In genomic region chr4:16270654-16271328, GRCh38 we compare ENCODE assay signal across 10 cellular contexts. TPM values are rescaled to one million over a fixed set of nuclear protein-coding genes. Genes with fewer than 3 reads are reported as not detected.
DNase-seq lines count a peak whose midpoint lies in the region; ATAC-seq, FAIRE-seq and TF ChIP-seq lines count a peak whose summit lies in the region.
"Had no signal": no experiment of that assay in that cellular context is flagged by ENCODE, and none has a peak within 500 bp of the region (broad histone marks: within the 10 kb centered on the region; RNA-seq: fewer than 3 reads in every experiment).

No MANE protein-coding gene starts in this region.

- H3K36me3 ChIP-seq in HepG2 (replicated peaks in 1 of 2; ENCODE audit: control insufficient read depth in 1 of 2, insufficient read depth in 2 of 2, low read length in 2 of 2) = no peaks in the 10 kb centered on the region
- H3K36me3 ChIP-seq: gastrocnemius medialis had no signal

- no peak overlapping the region for H3K4me3 ChIP-seq in HepG2 (replicated peaks in 1 of 3; ENCODE audit: insufficient read depth in 1 of 3, low read depth in 2 of 3, low read length in 3 of 3)
- H3K4me3 ChIP-seq: gastrocnemius medialis had no signal

- H3K79me2 ChIP-seq in HepG2 (ENCODE audit: insufficient read depth, low read length) = no peaks in the 10 kb centered on the region

- in situ Hi-C loops in HepG2 (cut with HindIII; ENCODE audit: extremely low pct_ligation_motif_present, low pct_unique_long_range_greater_than_20kb) = loop anchor here (25.0 kb wide), 1 partner anchor 783 kb away; no protein-coding TSS in a partner anchor

- POLR2A ChIA-PET in WTC11 (lab: Charles Lee) (no interaction called here), HepG2 (lab: Yijun Ruan, JAX) (no interaction called here)

- H3K4me2 ChIP-seq in HepG2 (ENCODE audit: low read depth, low read length) = no peak overlapping the region

- ATAC-seq in WTC11 = peak; percentile 44; the same call in 1 of the 2 replicates
- peak; percentile 48; the same call in 2 of the 3 replicates for ATAC-seq in HepG2
- no peak for ATAC-seq in stimulated activated memory B cell treated with anti-CD40 and anti-IgM and Interleukin-4, amounts not matched to agents 10 μg/mL and 1 μg/mL and 100 μg/mL, for 72 hours

- TF ChIP-seq CTCF in C4-2B (conservative IDR thresholded peaks at IDR 0.05) (peak; percentile 43), LNCAP (IDR thresholded peaks at IDR 0.05) (peak; percentile 28; the same call in 1 of the 2 replicates), WTC11 (IDR thresholded peaks at IDR 0.05) (peak; percentile 23; the same call in 1 of the 2 replicates), HepG2 (CRISPR knock-in tag; IDR thresholded peaks at IDR 0.05) (peak; percentile 38; the same call in 1 of the 2 replicates)

- no peak for TF ChIP-seq RAD21 in HepG2 (CRISPR knock-in tag; IDR thresholded peaks at IDR 0.05)

- H3K27me3 ChIP-seq in HepG2 (ENCODE audit: control insufficient read depth in 1 of 2, insufficient read depth in 2 of 2, low read length in 2 of 2) = no peaks in the 10 kb centered on the region
- H3K27me3 ChIP-seq: gastrocnemius medialis had no signal

- H4K20me1 ChIP-seq in HepG2 (ENCODE audit: insufficient read depth, low read length) = no peaks in the 10 kb centered on the region

- no TSS peak for BruUV-seq in HepG2 (replicated peaks; lab: Mats Ljungman, UMichigan)

- intact Hi-C loops in HepG2 (cut with micrococcal nuclease; ENCODE audit: unreplicated experiment) = no loop called here
- intact Hi-C loops in activated T-helper 2 cell treated with anti-CD3 and anti-CD28 coated beads, Interferon-gamma antibody, Interleukin-2, Interleukin-4, amounts not matched to agents 10 μg/mL and 5 μg/mL and 100 μg/mL, durations not matched to agents 14 hours and 24 hours and 36 hours (cut with micrococcal nuclease) = no loop called here

- no peak overlapping the region for H2AFZ ChIP-seq in HepG2 (ENCODE audit: low read length)

- peak; percentile 21 for DNase-seq in WTC11 (ENCODE audit: low spot score)
- peak; percentile 9 for DNase-seq in HepG2 (ENCODE audit: low spot score)
- DNase-seq in inferior parietal cortex (ENCODE audit: extremely low spot score) = no peak
- no peak for DNase-seq in cerebellum (ENCODE audit: low spot score)
- DNase-seq in activated T-helper 2 cell treated with anti-CD3 and anti-CD28 coated beads, Interferon-gamma antibody, Interleukin-2, Interleukin-4, amounts not matched to agents 10 μg/mL and 5 μg/mL and 100 μg/mL, durations not matched to agents 14 hours and 24 hours and 36 hours (ENCODE audit: low spot score) = no peak
- DNase-seq: activated naive CD8-positive, alpha-beta T cell treated with anti-CD3 and anti-CD28 coated beads for 36 hours; gastrocnemius medialis had no signal

- CTCF ChIA-PET in WTC11 (lab: Charles Lee) (no interaction called here), HepG2 (lab: Yijun Ruan, JAX; ENCODE audit: low intra/inter-chr PET ratio, low total read pairs) (no interaction called here)

- no peak overlapping the region for H3K27ac Mint-ChIP-seq in WTC11
- no peak overlapping the region for H3K27ac Mint-ChIP-seq in stimulated activated memory B cell treated with anti-CD40 and anti-IgM and Interleukin-4, amounts not matched to agents 10 μg/mL and 1 μg/mL and 100 μg/mL, for 72 hours
- H3K27ac Mint-ChIP-seq in activated T-helper 2 cell treated with anti-CD3 and anti-CD28 coated beads, Interferon-gamma antibody, Interleukin-2, Interleukin-4, amounts not matched to agents 10 μg/mL and 5 μg/mL and 100 μg/mL, durations not matched to agents 14 hours and 24 hours and 36 hours = no peak overlapping the region
- H3K27ac Mint-ChIP-seq: activated naive CD8-positive, alpha-beta T cell treated with anti-CD3 and anti-CD28 coated beads for 36 hours had no signal

- 24% methylated on average over 5 of the region's 5 CpGs for WGBS in HepG2 (ENCODE audit: low lambda C conversion rate)

- no peaks in the 10 kb centered on the region for H3K4me1 ChIP-seq in HepG2 (ENCODE audit: insufficient read depth, low read length)
- H3K4me1 ChIP-seq: gastrocnemius medialis had no signal

- H3K27ac ChIP-seq in C4-2B (no peak overlapping the region), HepG2 (ENCODE audit: extremely low read length, insufficient read depth, low read length) (no peak overlapping the region)
- H3K27ac ChIP-seq: gastrocnemius medialis had no signal

- no peak overlapping the region for H3K9ac ChIP-seq in HepG2 (ENCODE audit: insufficient read depth, low read depth, low read length)

- no peaks in the 10 kb centered on the region for H3K27me3 Mint-ChIP-seq in WTC11 (ENCODE audit: low read depth)
- peaks cover 4% of the 10 kb centered on the region for H3K27me3 Mint-ChIP-seq in stimulated activated memory B cell treated with anti-CD40 and anti-IgM and Interleukin-4, amounts not matched to agents 10 μg/mL and 1 μg/mL and 100 μg/mL, for 72 hours
- H3K27me3 Mint-ChIP-seq in activated T-helper 2 cell treated with anti-CD3 and anti-CD28 coated beads, Interferon-gamma antibody, Interleukin-2, Interleukin-4, amounts not matched to agents 10 μg/mL and 5 μg/mL and 100 μg/mL, durations not matched to agents 14 hours and 24 hours and 36 hours (ENCODE audit: low read depth) = peaks cover 2% of the 10 kb centered on the region
- H3K27me3 Mint-ChIP-seq: activated naive CD8-positive, alpha-beta T cell treated with anti-CD3 and anti-CD28 coated beads for 36 hours had no signal

- H3K4me1 Mint-ChIP-seq in WTC11 = no peaks in the 10 kb centered on the region
- peaks cover 10% of the 10 kb centered on the region for H3K4me1 Mint-ChIP-seq in stimulated activated memory B cell treated with anti-CD40 and anti-IgM and Interleukin-4, amounts not matched to agents 10 μg/mL and 1 μg/mL and 100 μg/mL, for 72 hours
- no peaks in the 10 kb centered on the region for H3K4me1 Mint-ChIP-seq in activated T-helper 2 cell treated with anti-CD3 and anti-CD28 coated beads, Interferon-gamma antibody, Interleukin-2, Interleukin-4, amounts not matched to agents 10 μg/mL and 5 μg/mL and 100 μg/mL, durations not matched to agents 14 hours and 24 hours and 36 hours (ENCODE audit: low read depth)

- TF ChIP-seq POLR2A in HepG2 (IDR thresholded peaks at IDR 0.05; ENCODE audit: insufficient read depth in 1 of 2, low read depth in 2 of 2, low read length in 2 of 2) = no peak

- TF ChIP-seq EP300 in HepG2 (IDR thresholded peaks at IDR 0.05; ENCODE audit: low read depth in 2 of 2, low read length in 2 of 2) = no peak
- TF ChIP-seq EP300 in HepG2 (CRISPR knock-in tag; IDR thresholded peaks at IDR 0.05; ENCODE audit: borderline replicate concordance) = no peak

- peaks cover 6% of the 10 kb centered on the region for H3K36me3 Mint-ChIP-seq in WTC11
- H3K36me3 Mint-ChIP-seq in stimulated activated memory B cell treated with anti-CD40 and anti-IgM and Interleukin-4, amounts not matched to agents 10 μg/mL and 1 μg/mL and 100 μg/mL, for 72 hours = no peaks in the 10 kb centered on the region
- no peaks in the 10 kb centered on the region for H3K36me3 Mint-ChIP-seq in activated T-helper 2 cell treated with anti-CD3 and anti-CD28 coated beads, Interferon-gamma antibody, Interleukin-2, Interleukin-4, amounts not matched to agents 10 μg/mL and 5 μg/mL and 100 μg/mL, durations not matched to agents 14 hours and 24 hours and 36 hours (ENCODE audit: low read depth)
- H3K36me3 Mint-ChIP-seq: activated naive CD8-positive, alpha-beta T cell treated with anti-CD3 and anti-CD28 coated beads for 36 hours had no signal

- no peaks in the 10 kb centered on the region for H3K9me3 ChIP-seq in HepG2 (ENCODE audit: low read length)
- H3K9me3 ChIP-seq: gastrocnemius medialis had no signal

- no peak overlapping the region for H3K4me3 Mint-ChIP-seq in WTC11
- H3K4me3 Mint-ChIP-seq in stimulated activated memory B cell treated with anti-CD40 and anti-IgM and Interleukin-4, amounts not matched to agents 10 μg/mL and 1 μg/mL and 100 μg/mL, for 72 hours = no peak overlapping the region
- H3K4me3 Mint-ChIP-seq in activated T-helper 2 cell treated with anti-CD3 and anti-CD28 coated beads, Interferon-gamma antibody, Interleukin-2, Interleukin-4, amounts not matched to agents 10 μg/mL and 5 μg/mL and 100 μg/mL, durations not matched to agents 14 hours and 24 hours and 36 hours (ENCODE audit: low read depth) = no peak overlapping the region
- H3K4me3 Mint-ChIP-seq: activated naive CD8-positive, alpha-beta T cell treated with anti-CD3 and anti-CD28 coated beads for 36 hours had no signal

- FAIRE-seq in HepG2 (lab: Jason Lieb, UNC) = no peak

- H3K9me3 Mint-ChIP-seq in WTC11 = peaks cover 10% of the 10 kb centered on the region
- H3K9me3 Mint-ChIP-seq in stimulated activated memory B cell treated with anti-CD40 and anti-IgM and Interleukin-4, amounts not matched to agents 10 μg/mL and 1 μg/mL and 100 μg/mL, for 72 hours = no peaks in the 10 kb centered on the region
- no peaks in the 10 kb centered on the region for H3K9me3 Mint-ChIP-seq in activated T-helper 2 cell treated with anti-CD3 and anti-CD28 coated beads, Interferon-gamma antibody, Interleukin-2, Interleukin-4, amounts not matched to agents 10 μg/mL and 5 μg/mL and 100 μg/mL, durations not matched to agents 14 hours and 24 hours and 36 hours
- H3K9me3 Mint-ChIP-seq: activated naive CD8-positive, alpha-beta T cell treated with anti-CD3 and anti-CD28 coated beads for 36 hours had no signal

RNA-seq across cellular contexts. Expression of gene TAPT1, which starts 44.5 kb away (rescaled TPM):
- total RNA-seq in WTC11 (2021) = 10.4 to 12.4 TPM (median 10.6 TPM) in 3 replicates
- total RNA-seq in HepG2 (2016; rRNA removed; fragmentation: Illumina TruSeq; extraction: Trizol) = 16.3 and 24.5 TPM in 2 replicates
- total RNA-seq in HepG2 (2016; cell fraction: cytosol; rRNA removed; fragmentation: Illumina TruSeq; extraction: Trizol; ENCODE audit: low read depth) = 3.1 and 5.0 TPM in 2 replicates
- total RNA-seq in HepG2 (2016; cell fraction: insoluble cytoplasmic fraction; rRNA removed; fragmentation: Illumina TruSeq; extraction: Trizol) = 11.6 and 24.9 TPM in 2 replicates
- total RNA-seq in HepG2 (2016; cell fraction: membrane; rRNA removed; fragmentation: Illumina TruSeq; extraction: Trizol) = 10.7 and 11.1 TPM in 2 replicates
- total RNA-seq in HepG2 (2016; cell fraction: nucleus; rRNA removed; fragmentation: Illumina TruSeq; extraction: Trizol) = 37.3 and 37.6 TPM in 2 replicates
- 23.3 and 25.3 TPM in 2 replicates for polyA plus RNA-seq in HepG2 (2011; rRNA removed)
- 8.3 and 13.6 TPM in 2 replicates for polyA plus RNA-seq in HepG2 (2011; cell fraction: cytosol; rRNA removed)
- 30.6 and 35.1 TPM in 2 replicates for polyA plus RNA-seq in HepG2 (2011; cell fraction: nucleus; rRNA removed)
- polyA plus RNA-seq in HepG2 (2012) = 19.8 and 24.0 TPM in 2 replicates
- polyA plus RNA-seq in HepG2 (2016; cell fraction: cytosol; fragmentation: Illumina TruSeq; extraction: Trizol; ENCODE audit: low read depth) = 2.9 and 3.6 TPM in 2 replicates
- 10.6 and 12.6 TPM in 2 replicates for polyA plus RNA-seq in HepG2 (2016; cell fraction: insoluble cytoplasmic fraction; fragmentation: Illumina TruSeq; extraction: Trizol; ENCODE audit: low read depth)
- 6.8 and 7.3 TPM in 2 replicates for polyA plus RNA-seq in HepG2 (2016; cell fraction: membrane; fragmentation: Illumina TruSeq; extraction: Trizol; ENCODE audit: low read depth)
- 51.8 and 52.9 TPM in 2 replicates for polyA plus RNA-seq in HepG2 (2016; cell fraction: nucleus; fragmentation: Illumina TruSeq; extraction: Trizol; ENCODE audit: insufficient read depth, low read depth)
- 15.2 and 37.2 TPM in 2 replicates for polyA minus RNA-seq in HepG2 (2011; rRNA and poly(A)+ RNA removed; ENCODE audit: low replicate concordance)
- 17.0 and 19.9 TPM in 2 replicates for polyA minus RNA-seq in HepG2 (2011; cell fraction: cytosol; rRNA and poly(A)+ RNA removed)
- 102 TPM in 2 replicates for polyA minus RNA-seq in HepG2 (2011; cell fraction: nucleus; rRNA and poly(A)+ RNA removed)
- 40.6 TPM for total RNA-seq in cerebellum
- total RNA-seq in activated T-helper 2 cell treated with anti-CD3 and anti-CD28 coated beads, Interferon-gamma antibody, Interleukin-2, Interleukin-4, amounts not matched to agents 10 μg/mL and 5 μg/mL and 100 μg/mL, durations not matched to agents 14 hours and 24 hours and 36 hours = 28.1 and 32.9 TPM in 2 replicates

Comparison
In these comparisons a context has a peak if more than half of its experiments do, and no peak if none do; other contexts are left out.
1. DNase-seq: peak in WTC11 (single experiment) and HepG2 (single experiment); none in inferior parietal cortex (single experiment), cerebellum (single experiment) and activated T-helper 2 cell treated with anti-CD3 and anti-CD28 coated beads, Interferon-gamma antibody, Interleukin-2, Interleukin-4, amounts not matched to agents 10 μg/mL and 5 μg/mL and 100 μg/mL, durations not matched to agents 14 hours and 24 hours and 36 hours (single experiment).
2. Peak in every context shown above with its lines, with median percentiles within 50 percentile points of each other: CTCF ChIP-seq.